Comparison of ENCODE assay signal across 8 cellular contexts in genomic region chr15:63042879-63043340, GRCh38. TPM values are rescaled to one million over a fixed set of nuclear protein-coding genes. Genes with fewer than 3 reads are reported as not detected.
DNase-seq lines count a peak whose midpoint lies in the region; ATAC-seq and TF ChIP-seq lines count a peak whose summit lies in the region.

No MANE protein-coding gene starts in this region.

- peaks cover 0 to 57% (median 38%) of the 10 kb centered on the region in 5 donors for H3K4me1 ChIP-seq in subcutaneous abdominal adipose tissue (ENCODE audit: control insufficient read depth in 5 of 5, insufficient read depth in 5 of 5, low read length in 5 of 5)

- H3K27ac ChIP-seq in brain microvascular endothelial cell, result peak overlapping the region; percentile 75
- H3K27ac ChIP-seq in subcutaneous abdominal adipose tissue (ENCODE audit: low read depth, low read length), result peak overlapping the region; percentile 3

- TF ChIP-seq CTCF in brain microvascular endothelial cell (IDR thresholded peaks at IDR 0.05; ENCODE audit: low read depth, low read length, missing control alignments), result no peak

- H3K27me3 ChIP-seq in brain microvascular endothelial cell (replicated peaks), result no peaks in the 10 kb centered on the region
- H3K27me3 ChIP-seq in subcutaneous abdominal adipose tissue (ENCODE audit: control insufficient read depth in 5 of 5, insufficient read depth in 4 of 5, low read length in 5 of 5), result peaks cover 13 to 29% (median 22%) of the 10 kb centered on the region in 5 donors

- peak overlapping the region in 3 of 5 donors; percentile 16 to 63 (median 34) for H3K9ac ChIP-seq in subcutaneous abdominal adipose tissue (ENCODE audit: low read length in 5 of 5)

- H3K36me3 ChIP-seq in brain microvascular endothelial cell (replicated peaks) (peaks cover 47% of the 10 kb centered on the region), subcutaneous abdominal adipose tissue (ENCODE audit: control insufficient read depth in 5 of 5, insufficient read depth in 5 of 5, low read length in 5 of 5) (no peaks in the 10 kb centered on the region)

- in situ Hi-C loops in brain microvascular endothelial cell (cut with HindIII; ENCODE audit: low pct_ligation_motif_present, low sequenced_read_pairs), result no loop called here

- H3K4me3 ChIP-seq in brain microvascular endothelial cell (ENCODE audit: low read depth, low read length), result peak overlapping the region; percentile 100
- peak overlapping the region; percentile 40 to 77 (median 65) for H3K4me3 ChIP-seq in subcutaneous abdominal adipose tissue (ENCODE audit: low read depth in 1 of 5, low read length in 5 of 5)

- peak; percentile 15 for DNase-seq in NOMO-1 treated with DMSO at 0.1 percent for 48 hours (lab: John Stamatoyannopoulos, UW; ENCODE audit: unreplicated experiment)
- DNase-seq in NOMO-1 treated with dmso at 0.1 percent for 144 hours (lab: John Stamatoyannopoulos, UW; ENCODE audit: unreplicated experiment), result no peak
- no peak for DNase-seq in brain microvascular endothelial cell
- no peak for DNase-seq in left colon
- no peak for DNase-seq in stimulated activated CD4-positive, alpha-beta T cell treated with anti-CD3 and anti-CD28 coated beads, Interleukin-4, amount 100 ng/mL, for 1 hour

- H3K9me3 ChIP-seq in subcutaneous abdominal adipose tissue (ENCODE audit: control insufficient read depth in 5 of 5, low read length in 5 of 5), result peaks cover 0 to 3% (median 0%) of the 10 kb centered on the region in 5 donors

- intact Hi-C loops in left colon (cut with DNase I, micrococcal nuclease), result loop anchor here in 1 of 2 donors (10.0 kb wide), 1 partner anchor 148 kb away; no protein-coding TSS in a partner anchor

- ATAC-seq in left colon (peak; percentile 26), HG02852 (IDR thresholded peaks at IDR 0.05; ENCODE audit: unreplicated experiment) (no peak), HG02981 (IDR thresholded peaks at IDR 0.05; ENCODE audit: unreplicated experiment) (no peak)

RNA-seq across cellular contexts. Expression of gene TPM1, which starts 0.4 kb away (rescaled TPM):
- total RNA-seq in left colon, result 100 to 1,000 TPM; 576 to 607 TPM
